ENCODE assay signal across 8 cellular contexts in the genomic region with DNA sequence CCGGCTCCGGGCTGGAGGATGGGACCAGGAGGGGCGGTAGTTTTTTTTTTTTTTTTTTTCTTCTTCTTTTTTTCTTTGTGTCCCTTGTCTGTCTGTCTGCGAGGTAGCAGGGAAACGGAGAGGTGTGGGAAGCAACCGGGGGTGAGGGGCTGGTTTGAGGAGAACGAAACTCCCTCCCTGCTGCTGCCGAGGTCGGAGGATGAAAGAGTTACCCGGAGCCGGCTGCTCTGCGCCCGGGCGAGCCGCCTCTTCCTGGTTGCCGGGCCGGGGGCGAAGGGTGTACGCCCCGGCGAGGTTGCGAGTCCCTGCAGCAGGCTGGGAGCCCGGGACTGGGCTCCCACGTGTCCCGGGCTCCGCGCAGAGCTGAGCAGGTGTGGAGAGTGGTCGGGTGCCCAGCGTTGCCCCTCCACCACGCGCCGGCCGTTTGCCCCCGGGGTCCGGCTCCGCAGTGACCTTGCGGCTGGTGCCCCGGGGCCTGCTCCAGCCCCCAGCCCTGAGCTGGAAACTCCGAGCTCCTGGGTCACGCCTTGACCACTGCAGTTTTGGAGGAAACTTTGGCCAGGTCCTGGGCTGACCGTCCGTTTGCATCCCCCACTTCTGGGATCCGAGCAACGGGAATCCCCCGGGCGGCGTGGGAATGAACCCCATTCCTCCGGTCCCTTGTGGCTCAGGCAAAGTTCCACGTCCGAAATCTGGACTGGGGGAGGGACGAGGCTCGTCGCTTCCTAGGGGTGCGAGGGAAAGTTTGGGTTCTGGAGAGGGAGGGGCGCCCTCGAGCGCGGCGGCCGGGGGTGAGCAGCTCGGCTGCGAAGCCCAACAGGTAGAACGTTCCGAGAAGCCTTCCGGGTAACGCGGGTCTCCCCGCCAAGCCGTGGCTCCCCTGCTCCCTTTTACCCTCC. TPM values are rescaled to one million over a fixed set of nuclear protein-coding genes. Genes with fewer than 3 reads are reported as not detected.
DNase-seq lines count a peak whose midpoint lies in the region.

No MANE protein-coding gene starts in this region.

- peak overlapping the region; percentile 57; the same call in 1 of the 2 replicates for H3K4me3 ChIP-seq in Karpas-422 (ENCODE audit: low read length)
- peak overlapping the region; percentile 66 for H3K4me3 ChIP-seq in mesodermal cell (ENCODE audit: extremely low read depth, insufficient read depth, low read length, poor library complexity, severe bottlenecking)
- H3K4me3 ChIP-seq in stomach smooth muscle (ENCODE audit: low read length in 2 of 2), result peak overlapping the region; percentile 89 to 93

- H3K27me3 ChIP-seq in Karpas-422 (ENCODE audit: low read length), result no peaks in the 10 kb centered on the region
- no peaks in the 10 kb centered on the region for H3K27me3 ChIP-seq in stomach smooth muscle (ENCODE audit: control insufficient read depth in 1 of 2, insufficient read depth in 2 of 2, low read length in 2 of 2)

- H3K9me2 ChIP-seq in Karpas-422 (replicated peaks; ENCODE audit: insufficient read depth, low read length), result no peaks in the 10 kb centered on the region

- no peak overlapping the region for H3K9ac ChIP-seq in Karpas-422 (ENCODE audit: low read length)
- H3K9ac ChIP-seq in stomach smooth muscle (ENCODE audit: low read length in 2 of 2), result peak overlapping the region; percentile 69 to 76

- H3K4me1 ChIP-seq in Karpas-422 (ENCODE audit: low read length) (peaks cover 9% of the 10 kb centered on the region), mesodermal cell (ENCODE audit: control insufficient read depth, insufficient read depth, low read length, poor library complexity, severe bottlenecking) (peaks cover 16% of the 10 kb centered on the region), stomach smooth muscle (ENCODE audit: control insufficient read depth, insufficient read depth, low read length) (peaks cover 23% of the 10 kb centered on the region)

- H3K79me2 ChIP-seq in Karpas-422 (ENCODE audit: low read length), result no peaks in the 10 kb centered on the region

- DNase-seq in DMS53 treated with DMSO at 0.1 percent for 48 hours (lab: John Stamatoyannopoulos, UW; ENCODE audit: unreplicated experiment), result peak; percentile 29
- no peak for DNase-seq in Karpas-422
- peak; percentile 61 for DNase-seq in activated CD4-positive, alpha-beta T cell treated with anti-CD3 and anti-CD28 coated beads, Interleukin-2, amount 50 U/mL, for 1 hour
- DNase-seq in effector CD4-positive, alpha-beta T cell, result peak; percentile 50
- no peak for DNase-seq in NCI-H2081 treated with DMSO at 0.1 percent for 48 hours (lab: John Stamatoyannopoulos, UW)
- DNase-seq in globus pallidus (ENCODE audit: low spot score), result no peak

- H3K27ac ChIP-seq in Karpas-422 (ENCODE audit: low read length) (no peak overlapping the region), mesodermal cell (ENCODE audit: low read depth, low read length, severe bottlenecking) (peak overlapping the region; percentile 78), stomach smooth muscle (ENCODE audit: low read length) (peak overlapping the region; percentile 73)

- H3K9me3 ChIP-seq in Karpas-422 (ENCODE audit: low read length), result no peaks in the 10 kb centered on the region
- H3K9me3 ChIP-seq in mesodermal cell (ENCODE audit: control insufficient read depth, low read length), result no peaks in the 10 kb centered on the region
- H3K9me3 ChIP-seq in stomach smooth muscle (ENCODE audit: control insufficient read depth in 2 of 2, low read length in 2 of 2), result no peaks in the 10 kb centered on the region

- H2AFZ ChIP-seq in Karpas-422 (ENCODE audit: low read length), result no peak overlapping the region

- 0% methylated on average over 40 to 56 of the region's 69 CpGs for WGBS in mesodermal cell (ENCODE audit: insufficient coverage in 2 of 2), 2 experiments

- H3K36me3 ChIP-seq in Karpas-422 (ENCODE audit: insufficient read depth, low read length) (no peaks in the 10 kb centered on the region), mesodermal cell (ENCODE audit: control insufficient read depth, insufficient read depth, low read length) (no peaks in the 10 kb centered on the region), stomach smooth muscle (ENCODE audit: control insufficient read depth in 2 of 2, insufficient read depth in 2 of 2, low read length in 2 of 2) (no peaks in the 10 kb centered on the region)

- H4K20me1 ChIP-seq in Karpas-422 (ENCODE audit: insufficient read depth, low read depth, low read length), result no peaks in the 10 kb centered on the region

- H3K4me2 ChIP-seq in Karpas-422 (ENCODE audit: low read depth, low read length, poor library complexity, severe bottlenecking), result peak overlapping the region; percentile 69

RNA-seq across cellular contexts. Expression of gene CHST11, which starts 1.2 kb away (rescaled TPM):
- not detected in 2 replicates for total RNA-seq in Karpas-422 (2014; rRNA removed; shearing (Covaris generic); ENCODE audit: low replicate concordance)
- polyA plus RNA-seq in mesodermal cell (2013, experiment 1 of 2), result 14.1 TPM
- 12.6 TPM for polyA plus RNA-seq in mesodermal cell (2013, experiment 2 of 2)

Comparison
In these comparisons a context has a peak if more than half of its experiments do, and no peak if none do; other contexts are left out.
1. DNase-seq: peak in DMS53 treated with DMSO at 0.1 percent for 48 hours (single experiment), activated CD4-positive, alpha-beta T cell treated with anti-CD3 and anti-CD28 coated beads, Interleukin-2, amount 50 U/mL, for 1 hour (single experiment) and effector CD4-positive, alpha-beta T cell (single experiment); none in Karpas-422 (single experiment), NCI-H2081 treated with DMSO at 0.1 percent for 48 hours (single experiment) and globus pallidus (single experiment).
2. Peak in every context shown above with its lines, with median percentiles within 50 percentile points of each other: H3K4me3 ChIP-seq.